In the genomic region with DNA sequence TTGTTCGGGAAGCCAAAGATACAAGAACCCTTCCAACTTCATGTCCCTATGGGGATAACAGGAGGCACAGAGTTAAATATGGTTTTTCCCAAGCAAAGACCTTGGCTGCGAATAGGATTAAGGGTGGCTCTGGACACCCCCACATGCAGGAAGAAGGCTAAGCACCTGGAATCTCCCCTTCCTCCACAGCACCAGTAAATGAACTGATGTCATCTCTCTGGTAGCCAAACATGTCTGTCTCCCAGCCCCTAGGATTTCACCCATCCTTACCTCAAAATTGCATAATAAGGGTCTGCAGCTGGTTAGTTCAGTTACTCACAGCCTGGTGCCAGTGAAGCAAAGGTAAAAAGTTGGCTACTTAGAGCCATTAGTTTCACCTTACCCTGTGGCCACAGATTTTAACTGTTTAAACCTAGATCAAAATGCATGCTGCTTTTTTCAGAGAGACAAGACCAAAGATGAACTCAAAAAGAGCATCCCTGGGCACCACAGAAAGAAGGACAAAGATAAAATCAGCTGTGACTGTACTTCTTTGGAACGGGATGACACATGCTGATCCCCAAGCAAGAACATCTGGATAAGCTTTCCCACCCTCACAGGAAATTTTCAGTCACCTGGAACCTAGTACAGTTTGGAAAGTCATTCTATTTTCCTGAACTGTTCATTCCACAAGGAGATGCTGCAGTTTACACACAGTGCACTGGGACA, we compare ENCODE assay signal across 13 cellular contexts.
DNase-seq lines count a peak whose midpoint lies in the region; ATAC-seq, FAIRE-seq and TF ChIP-seq lines count a peak whose summit lies in the region.
"Had no signal": no experiment of that assay in that cellular context is flagged by ENCODE, and none has a peak within 500 bp of the region (broad histone marks: within the 10 kb centered on the region; RNA-seq: fewer than 3 reads in every experiment).

No MANE protein-coding gene starts in this region.

- H3K9me2 ChIP-seq in GM23248 (ENCODE audit: insufficient read depth) (no peaks in the 10 kb centered on the region), PC-3 (replicated peaks; ENCODE audit: low read length) (no peaks in the 10 kb centered on the region)

- H4K20me1 ChIP-seq in GM23248 (ENCODE audit: insufficient read depth), result no peaks in the 10 kb centered on the region
- H4K20me1 ChIP-seq in K562 (replicated peaks; ENCODE audit: control insufficient read depth, insufficient read depth, low read length), result no peaks in the 10 kb centered on the region
- H4K20me1 ChIP-seq in PC-3 (ENCODE audit: low read length), result no peaks in the 10 kb centered on the region

- peak overlapping the region; percentile 26; the same call in 1 of the 2 replicates for H3K4me3 ChIP-seq in GM23248
- H3K4me3 ChIP-seq in K562, result no peak overlapping the region
- H3K4me3 ChIP-seq in lower lobe of right lung, result no peak overlapping the region
- no peak overlapping the region for H3K4me3 ChIP-seq in PC-3 (ENCODE audit: low read length)

- no peak overlapping the region for H2AFZ ChIP-seq in GM23248
- H2AFZ ChIP-seq in K562 (ENCODE audit: low read depth, low read length), result no peak overlapping the region
- no peak overlapping the region for H2AFZ ChIP-seq in PC-3 (ENCODE audit: low read length)

- 51 to 56% methylated on average over 3 of the region's 3 CpGs for WGBS in GM23248 (ENCODE audit: low coverage in 1 of 2, low lambda C conversion rate in 2 of 2, missing lambda C conversion rate in 2 of 2), 2 experiments
- 6% methylated on average over 3 of the region's 3 CpGs for WGBS in K562 (ENCODE audit: insufficient coverage, low coverage, missing lambda C conversion rate)

- H3K4me2 ChIP-seq in GM23248 (ENCODE audit: unreplicated experiment), result peak overlapping the region; percentile 71
- H3K4me2 ChIP-seq in K562 (ENCODE audit: insufficient read depth, low read length), result no peak overlapping the region
- no peak overlapping the region for H3K4me2 ChIP-seq in PC-3 (ENCODE audit: low read length)

- peak overlapping the region; percentile 59 for H3K9ac ChIP-seq in GM23248
- H3K9ac ChIP-seq in K562 (ENCODE audit: insufficient read depth in 1 of 2, low read depth in 2 of 2, low read length in 2 of 2), result no peak overlapping the region
- H3K9ac ChIP-seq in PC-3 (ENCODE audit: low read length), result no peak overlapping the region

- H3K4me1 ChIP-seq in GM23248 (ENCODE audit: insufficient read depth) (peaks cover 44% of the 10 kb centered on the region), K562 (replicated peaks in 1 of 2; ENCODE audit: control insufficient read depth in 2 of 2, insufficient read depth in 2 of 2, low read length in 2 of 2) (peaks cover 4 to 29% of the 10 kb centered on the region in 2 experiments; a peak in 3 of 5 replicates), lower lobe of right lung (peaks cover 38% of the 10 kb centered on the region), PC-3 (ENCODE audit: insufficient read depth, low read length) (0 out of 2 replicates have a peak, but pooled peaks cover 3% of the 10 kb centered on the region)

- H3K27ac ChIP-seq in GM23248 (peak overlapping the region; percentile 89), K562 (ENCODE audit: extremely low read depth, low read depth, low read length) (no peak overlapping the region), lower lobe of right lung (peak overlapping the region; percentile 82), PC-3 (ENCODE audit: low read length) (no peak overlapping the region)
- H3K27ac ChIP-seq: HL-60 had no signal

- H3K9me1 ChIP-seq in K562 (ENCODE audit: control insufficient read depth, insufficient read depth, low read length), result no peaks in the 10 kb centered on the region

- POLR2A ChIA-PET in K562 (lab: Yijun Ruan, JAX) (interaction anchor here (0.9 to 1.9 kb wide), 3 partner anchors 7 to 75 kb away, joined by 3 to 6 read pairs (median 3); no protein-coding TSS in a partner anchor), PC-3 (lab: Charles Lee; ENCODE audit: unreplicated experiment) (no interaction called here)

- H3K36me3 ChIP-seq in GM23248 (ENCODE audit: low read depth) (no peaks in the 10 kb centered on the region), K562 (ENCODE audit: control insufficient read depth, insufficient read depth, low read length) (no peaks in the 10 kb centered on the region), lower lobe of right lung (no peaks in the 10 kb centered on the region), PC-3 (ENCODE audit: low read depth, low read length) (no peaks in the 10 kb centered on the region)

- CTCF ChIA-PET in K562 (lab: Yijun Ruan, JAX; ENCODE audit: low intra/inter-chr PET ratio) (interaction anchor here (0.5 kb wide), 1 partner anchor 108 kb away, joined by 3 read pairs; no protein-coding TSS in a partner anchor), PC-3 (lab: Charles Lee) (no interaction called here)

- ATAC-seq in K562, result no peak
- no peak for ATAC-seq in lower lobe of right lung
- no peak for ATAC-seq in HG02610 (IDR thresholded peaks at IDR 0.05; ENCODE audit: unreplicated experiment)
- ATAC-seq in PC-3, result no peak
- ATAC-seq: CD8-positive, alpha-beta T cell had no signal

- no TSS peak for BruUV-seq in K562 (replicated peaks; lab: Mats Ljungman, UMichigan)
- BruUV-seq in PC-3 (replicated peaks; lab: Mats Ljungman, UMichigan), result no TSS peak

- H3K9me3 ChIP-seq in GM23248 (ENCODE audit: low read depth) (no peaks in the 10 kb centered on the region), K562 (replicated peaks; ENCODE audit: control insufficient read depth, insufficient read depth, low read depth, low read length) (no peaks in the 10 kb centered on the region), lower lobe of right lung (no peaks in the 10 kb centered on the region), PC-3 (ENCODE audit: low read length) (no peaks in the 10 kb centered on the region)

- H3K79me2 ChIP-seq in GM23248 (ENCODE audit: insufficient read depth) (no peaks in the 10 kb centered on the region), K562 (ENCODE audit: control insufficient read depth, insufficient read depth, low read length) (no peaks in the 10 kb centered on the region), PC-3 (ENCODE audit: low read length) (no peaks in the 10 kb centered on the region)

- no peaks in the 10 kb centered on the region for H3K27me3 ChIP-seq in GM23248 (replicated peaks; ENCODE audit: insufficient read depth)
- H3K27me3 ChIP-seq in K562 (ENCODE audit: control insufficient read depth in 2 of 2, insufficient read depth in 2 of 2, low read length in 2 of 2), result peaks cover 33 to 51% of the 10 kb centered on the region in 2 experiments
- H3K27me3 ChIP-seq in lower lobe of right lung (ENCODE audit: low read depth), result no peaks in the 10 kb centered on the region
- no peaks in the 10 kb centered on the region for H3K27me3 ChIP-seq in PC-3 (ENCODE audit: low read length)

- no peak for TF ChIP-seq EP300 in K562 (IDR thresholded peaks at IDR 0.05; ENCODE audit: low read length)

- TF ChIP-seq CTCF in K562 (IDR thresholded peaks at IDR 0.05 in 2 of 3, conservative IDR thresholded peaks at IDR 0.05 in 1 of 3; ENCODE audit: insufficient read depth in 2 of 3, low read depth in 1 of 3, low read length in 3 of 3) (no peak), lower lobe of right lung (IDR thresholded peaks at IDR 0.05) (no peak), PC-3 (conservative IDR thresholded peaks at IDR 0.05; ENCODE audit: low read depth, low read length) (no peak)

- TF ChIP-seq RAD21 in K562 (CRISPR knock-in tag; conservative IDR thresholded peaks at IDR 0.05 in 1 of 2, IDR thresholded peaks at IDR 0.05 in 1 of 2), result no peak

- no peak for TF ChIP-seq POLR2A in K562 (conservative IDR thresholded peaks at IDR 0.05)

- intact Hi-C loops in K562 (cut with micrococcal nuclease), result no loop called here
- intact Hi-C loops in lower lobe of right lung (cut with DNase I), result no loop called here
- intact Hi-C loops in PC-3 (cut with micrococcal nuclease), result no loop called here

- in situ Hi-C loops in GM23248 (cut with MboI), result no loop called here
- in situ Hi-C loops in K562 (cut with MboI), result no loop called here

- H3F3A ChIP-seq in GM23248 (ENCODE audit: insufficient read depth), result peaks cover 41% of the 10 kb centered on the region
- H3F3A ChIP-seq in PC-3 (ENCODE audit: low read length, unreplicated experiment), result no peaks in the 10 kb centered on the region

- DNase-seq in A172 (ENCODE audit: low spot score), result peak; percentile 68
- DNase-seq in GM23248, result peak; percentile 82
- no peak for DNase-seq in K562 (ENCODE audit: extremely low read depth in 1 of 4, low spot score in 3 of 4)
- no peak for DNase-seq in lower lobe of right lung
- DNase-seq in PC-3, result no peak
- DNase-seq in HK-2 (ENCODE audit: unreplicated experiment), result no peak
- no peak for DNase-seq in cortex of kidney (lab: John Stamatoyannopoulos, UW)
- DNase-seq: activated CD8-positive, alpha-beta memory T cell treated with anti-CD3 and anti-CD28 coated beads, Interleukin-2, amount 50 U/mL, for 4 hours; CD8-positive, alpha-beta T cell; NCI-H2081 treated with DMSO at 0.1 percent for 48 hours; T-helper 17 cell had no signal

- FAIRE-seq in K562 (lab: Jason Lieb, UNC), result peak; percentile 26

TF ChIP-seq in K562, 482 proteins besides CTCF, POLR2A, EP300 and RAD21:
- TF ChIP-seq TRIM28 (IDR thresholded peaks at IDR 0.05) (no peak), FOSL1 (tag; conservative IDR thresholded peaks at IDR 0.05) (peak; percentile 68), CSDE1 (IDR thresholded peaks at IDR 0.05) (no peak), MYNN (IDR thresholded peaks at IDR 0.05) (no peak), MYNN (CRISPR knock-in tag; IDR thresholded peaks at IDR 0.05) (no peak), WHSC1 (IDR thresholded peaks at IDR 0.05; ENCODE audit: low read length) (no peak)

Comparison
In these comparisons a context has a peak if more than half of its experiments do, and no peak if none do; other contexts are left out.
1. DNase-seq: peak in A172 (single experiment) and GM23248 (single experiment); none in K562 (0 of 4), lower lobe of right lung (single experiment), PC-3 (single experiment), HK-2 (single experiment) and cortex of kidney (single experiment).
2. H3K27ac ChIP-seq: peak in GM23248 (single experiment) and lower lobe of right lung (single experiment); none in K562 (single experiment) and PC-3 (single experiment).